In genomic region chr7:75866497-75867389, GRCh38 we compare ENCODE assay signal across 8 cellular contexts. TPM values are rescaled to one million over a fixed set of nuclear protein-coding genes. Genes with fewer than 3 reads are reported as not detected.
DNase-seq lines count a peak whose midpoint lies in the region; ATAC-seq and TF ChIP-seq lines count a peak whose summit lies in the region.

No MANE protein-coding gene starts in this region.

- H2BK15ac ChIP-seq in IMR-90 (ENCODE audit: low read depth, low read length) = 0 out of 3 replicates have a peak overlapping the region, but pooled peaks have one; percentile 66

- DNase-seq in DMS79 (lab: John Stamatoyannopoulos, UW) = peak; percentile 49
- peak; percentile 65 for DNase-seq in IMR-90
- DNase-seq in OCI-LY7 (ENCODE audit: low spot score) = peak; percentile 62
- DNase-seq in activated gamma-delta T cell treated with anti-CD3 and anti-CD28 coated beads, Interleukin-2, amount 50 U/mL, for 16 hours (ENCODE audit: low read depth) = peak; percentile 14
- peak in 1 of 2 donors; percentile 69 for DNase-seq in foreskin keratinocyte
- peak in 44 of 56 donors; percentile 8 to 70 (median 25) for DNase-seq in nucleus accumbens (lab: John Stamatoyannopoulos, UW)

- no peaks in the 10 kb centered on the region for H3K79me2 ChIP-seq in OCI-LY7 (ENCODE audit: insufficient read depth, low read depth, low read length)

- peak; percentile 91 for TF ChIP-seq RAD21 in IMR-90 (IDR thresholded peaks at IDR 0.05; ENCODE audit: low read length)

- H2AK9ac ChIP-seq in IMR-90 (replicated peaks; ENCODE audit: low read depth, low read length, poor library complexity) = peak overlapping the region; percentile 69

- intact Hi-C loops in IMR-90 (cut with micrococcal nuclease) (loop anchor here (1.0 to 2.0 kb wide), 2 partner anchors 48 to 154 kb away; partner anchors contain the start of gene POR), OCI-LY7 (cut with micrococcal nuclease; ENCODE audit: unreplicated experiment) (loop anchor here (1.0 kb wide), 1 partner anchor 154 kb away; no protein-coding TSS in a partner anchor)

- CTCF ChIA-PET in IMR-90 (lab: Yijun Ruan, JAX) = interaction anchor here (0.6 to 1.2 kb wide), 6 partner anchors 10 to 260 kb away, joined by 3 to 13 read pairs (median 6); no protein-coding TSS in a partner anchor
- CTCF ChIA-PET in OCI-LY7 (lab: Charles Lee; ENCODE audit: unreplicated experiment) = interaction anchor here (0.9 kb wide), 1 partner anchor 153 kb away, joined by 4 read pairs; no protein-coding TSS in a partner anchor

- H3K27me3 ChIP-seq in IMR-90 (ENCODE audit: control insufficient read depth, insufficient read depth, low read length) (no peaks in the 10 kb centered on the region), foreskin keratinocyte (no peaks in the 10 kb centered on the region)

- H4K20me1 ChIP-seq in IMR-90 (ENCODE audit: insufficient read depth, low read length) (no peaks in the 10 kb centered on the region), OCI-LY7 (ENCODE audit: insufficient read depth, low read length) (no peaks in the 10 kb centered on the region)

- H2AFZ ChIP-seq in IMR-90 (replicated peaks; ENCODE audit: low read length, poor library complexity) (peak overlapping the region; percentile 38), OCI-LY7 (ENCODE audit: low read length) (no peak overlapping the region)

- no peak overlapping the region for H2BK5ac ChIP-seq in IMR-90 (ENCODE audit: low read depth, low read length, poor library complexity, severe bottlenecking)

- H3K18ac ChIP-seq in IMR-90 (ENCODE audit: low read depth, low read length) = no peak overlapping the region

- no peak for TF ChIP-seq POLR2A in IMR-90 (IDR thresholded peaks at IDR 0.05; ENCODE audit: low read depth, low read length)

- peak overlapping the region; percentile 38; the same call in 1 of the 2 replicates for H3K4ac ChIP-seq in IMR-90 (ENCODE audit: low read depth, low read length)

- TF ChIP-seq CTCF in IMR-90 (conservative IDR thresholded peaks at IDR 0.05; ENCODE audit: low read depth, low read length) (peak; percentile 92), OCI-LY7 (conservative IDR thresholded peaks at IDR 0.05; ENCODE audit: low read length) (peak; percentile 83), foreskin keratinocyte (conservative IDR thresholded peaks at IDR 0.05) (peak; percentile 91)

- no peak overlapping the region for H4K5ac ChIP-seq in IMR-90 (ENCODE audit: low read depth, low read length)

- H4K8ac ChIP-seq in IMR-90 (ENCODE audit: low read depth in 2 of 2, low read length in 2 of 2) = peak overlapping the region in 1 of 2 experiments; percentile 10; a peak in 1 of 4 replicates

- 0 out of 2 replicates have a peak overlapping the region, but pooled peaks have one; percentile 39 for H3K23ac ChIP-seq in IMR-90 (ENCODE audit: low read depth, low read length)

- no peaks in the 10 kb centered on the region for H3K9me1 ChIP-seq in IMR-90 (ENCODE audit: insufficient read depth, low read length)

- no peak overlapping the region for H2BK20ac ChIP-seq in IMR-90 (ENCODE audit: low read depth, low read length)

- no peak overlapping the region for H3K56ac ChIP-seq in IMR-90 (ENCODE audit: extremely low read depth, insufficient read depth, low read length)

- H3K9ac ChIP-seq in IMR-90 (ENCODE audit: low read depth, low read length) = no peak overlapping the region

- in situ Hi-C loops in IMR-90 (cut with MboI; ENCODE audit: low sequenced_read_pairs) = loop anchor here (5.0 to 25.0 kb wide), 2 partner anchors 151 to 271 kb away; no protein-coding TSS in a partner anchor

- ATAC-seq in IMR-90 (ENCODE audit: low read depth) (peak; percentile 91), foreskin keratinocyte (peak; percentile 67), HG03432 (IDR thresholded peaks at IDR 0.05; ENCODE audit: unreplicated experiment) (no peak), HG03521 (IDR thresholded peaks at IDR 0.05; ENCODE audit: unreplicated experiment) (no peak)

- peaks cover 10% of the 10 kb centered on the region for H3K4me1 ChIP-seq in IMR-90 (ENCODE audit: control insufficient read depth, insufficient read depth, low read length)
- H3K4me1 ChIP-seq in OCI-LY7 (ENCODE audit: insufficient read depth, low read length, poor library complexity, severe bottlenecking) = no peaks in the 10 kb centered on the region
- no peaks in the 10 kb centered on the region for H3K4me1 ChIP-seq in foreskin keratinocyte

- 35% methylated on average over 4 of the region's 19 CpGs; no CpG with 5 or more reads in 1 of the 2 experiments for whole genome bisulfite sequencing in IMR-90 (ENCODE audit: extremely low coverage in 2 of 2, insufficient read length in 1 of 2), 2 experiments

- H3K14ac ChIP-seq in IMR-90 (replicated peaks; ENCODE audit: low read depth, low read length) = 0 out of 2 replicates have a peak overlapping the region, but pooled peaks have one; percentile 8

- H4K91ac ChIP-seq in IMR-90 (ENCODE audit: insufficient read depth, low read depth, low read length) = no peak overlapping the region

- H2AK5ac ChIP-seq in IMR-90 (ENCODE audit: low read depth, low read length) = peak overlapping the region; percentile 82; the same call in 1 of the 2 replicates

- H3K36me3 ChIP-seq in IMR-90 (ENCODE audit: control insufficient read depth, insufficient read depth, low read length) (no peaks in the 10 kb centered on the region), OCI-LY7 (ENCODE audit: insufficient read depth, low read length) (no peaks in the 10 kb centered on the region)

- no peak overlapping the region for H3K4me3 ChIP-seq in IMR-90 (ENCODE audit: insufficient read depth, low read depth, low read length)
- no peak overlapping the region for H3K4me3 ChIP-seq in OCI-LY7 (ENCODE audit: low read depth, low read length, poor library complexity, severe bottlenecking)

- H3K4me2 ChIP-seq in IMR-90 (ENCODE audit: low read depth, low read length) = no peak overlapping the region
- H3K4me2 ChIP-seq in OCI-LY7 (ENCODE audit: low read length) = no peak overlapping the region

- no peaks in the 10 kb centered on the region for H3K79me1 ChIP-seq in IMR-90 (ENCODE audit: low read depth in 1 of 2, low read length in 2 of 2)

- no peaks in the 10 kb centered on the region for H3K9me3 ChIP-seq in IMR-90 (ENCODE audit: control insufficient read depth, insufficient read depth, low read length)
- no peaks in the 10 kb centered on the region for H3K9me3 ChIP-seq in OCI-LY7 (ENCODE audit: low read length)

- no peak overlapping the region for H3K27ac ChIP-seq in IMR-90 (ENCODE audit: insufficient read depth, low read length)
- H3K27ac ChIP-seq in OCI-LY7 (ENCODE audit: low read depth, low read length, poor library complexity, severe bottlenecking) = no peak overlapping the region
- no peak overlapping the region for H3K27ac ChIP-seq in foreskin keratinocyte

- H3K9me2 ChIP-seq in OCI-LY7 (ENCODE audit: insufficient read depth, low read length) = no peaks in the 10 kb centered on the region

- H2BK120ac ChIP-seq in IMR-90 (ENCODE audit: low read depth, low read length) = no peak overlapping the region; the same call in 1 of the 2 replicates

- no TSS peak for BruUV-seq in IMR-90 (replicated peaks; lab: Mats Ljungman, UMichigan)
- no TSS peak for BruUV-seq in OCI-LY7 (replicated peaks; lab: Mats Ljungman, UMichigan)

- POLR2A ChIA-PET in IMR-90 (lab: Charles Lee; ENCODE audit: unreplicated experiment) = interaction anchor here (0.6 kb wide), 1 partner anchor 145 kb away, joined by 3 read pairs; no protein-coding TSS in a partner anchor
- POLR2A ChIA-PET in OCI-LY7 (lab: Charles Lee) = interaction anchor here (0.6 kb wide), 1 partner anchor 495 kb away, joined by 3 read pairs; no protein-coding TSS in a partner anchor

- dilution Hi-C loops in IMR-90 (cut with HindIII; ENCODE audit: low sequenced_read_pairs, unreplicated experiment) = no loop called here

TF ChIP-seq in IMR-90, 13 proteins besides CTCF, POLR2A, EP300 and RAD21:
- TF ChIP-seq FOS (IDR thresholded peaks at IDR 0.05; ENCODE audit: low read depth, low read length) (0 out of 2 replicates have a peak, but pooled peaks have one; percentile 11), BHLHE40 (IDR thresholded peaks at IDR 0.05; ENCODE audit: low read depth, low read length) (no peak), SMC3 (IDR thresholded peaks at IDR 0.05; ENCODE audit: low read depth, low read length) (peak; percentile 91), MXI1 (IDR thresholded peaks at IDR 0.05; ENCODE audit: borderline replicate concordance, low read depth, low read length) (no peak), CEBPB (IDR thresholded peaks at IDR 0.05; ENCODE audit: low read depth, low read length) (peak; percentile 94), MAZ (IDR thresholded peaks at IDR 0.05; ENCODE audit: borderline replicate concordance, low read depth, low read length) (no peak), RFX5 (IDR thresholded peaks at IDR 0.05; ENCODE audit: low read depth, low read length) (no peak)

RNA-seq across cellular contexts. Expression of gene RHBDD2, which starts 12.1 kb away (rescaled TPM):
- 9.7 and 10.8 TPM in 2 replicates for total RNA-seq in IMR-90 (2012; rRNA removed)
- 42.4 and 47.5 TPM in 2 replicates for polyA plus RNA-seq in IMR-90 (2012; rRNA removed)
- 41.1 and 59.7 TPM in 2 replicates for polyA plus RNA-seq in IMR-90 (2012; cell fraction: cytosol; rRNA removed)
- 54.6 and 103 TPM in 2 replicates for polyA plus RNA-seq in IMR-90 (2012; cell fraction: nucleus; rRNA removed; ENCODE audit: low replicate concordance)
- 10.9 and 20.3 TPM in 2 replicates for total RNA-seq in OCI-LY7 (2014; rRNA removed; shearing (Covaris generic))
- total RNA-seq in OCI-LY7 (2022) = 18.6 and 23.8 TPM in 2 replicates
- total RNA-seq in foreskin keratinocyte = 26.2 and 30.4 TPM in 2 replicates
- 37.6 and 47.1 TPM in 2 replicates for polyA plus RNA-seq in foreskin keratinocyte

RNA-seq across cellular contexts. Expression of gene POR, which starts 48.2 kb away (rescaled TPM):
- total RNA-seq in IMR-90 (2012; rRNA removed) = 25.3 and 25.5 TPM in 2 replicates
- polyA plus RNA-seq in IMR-90 (2012; rRNA removed) = 42.2 and 60.4 TPM in 2 replicates
- 31.0 and 59.1 TPM in 2 replicates for polyA plus RNA-seq in IMR-90 (2012; cell fraction: cytosol; rRNA removed)
- 74.8 and 189 TPM in 2 replicates for polyA plus RNA-seq in IMR-90 (2012; cell fraction: nucleus; rRNA removed; ENCODE audit: low replicate concordance)
- 30.8 and 41.5 TPM in 2 replicates for total RNA-seq in OCI-LY7 (2014; rRNA removed; shearing (Covaris generic))
- total RNA-seq in OCI-LY7 (2022) = 38.3 and 45.2 TPM in 2 replicates
- total RNA-seq in foreskin keratinocyte = 44.7 and 45.4 TPM in 2 replicates
- 44.0 and 44.5 TPM in 2 replicates for polyA plus RNA-seq in foreskin keratinocyte

RNA-seq across cellular contexts. Expression of gene CCL24, which starts 53.1 kb away (rescaled TPM):
- total RNA-seq in IMR-90 (2012; rRNA removed) = not detected in 2 replicates
- polyA plus RNA-seq in IMR-90 (2012; rRNA removed) = not detected in 2 replicates
- not detected in 2 replicates for polyA plus RNA-seq in IMR-90 (2012; cell fraction: cytosol; rRNA removed)
- polyA plus RNA-seq in IMR-90 (2012; cell fraction: nucleus; rRNA removed; ENCODE audit: low replicate concordance) = 0.17 and 0.21 TPM in 2 replicates
- total RNA-seq in OCI-LY7 (2014; rRNA removed; shearing (Covaris generic)) = not detected in 2 replicates
- not detected in 2 replicates for total RNA-seq in OCI-LY7 (2022)
- not detected in 2 replicates for total RNA-seq in foreskin keratinocyte
- not detected in 2 replicates for polyA plus RNA-seq in foreskin keratinocyte

Comparison
In these comparisons a context has a peak if more than half of its experiments do, and no peak if none do; other contexts are left out.
1. ATAC-seq: peak in IMR-90 (single experiment) and foreskin keratinocyte (single experiment); none in HG03432 (single experiment) and HG03521 (single experiment).
2. Peak in every context shown above with its lines, with median percentiles within 50 percentile points of each other: CTCF ChIP-seq.